ENCODE assay signal across 8 cellular contexts in genomic region chr1:109281680-109282496, GRCh38. TPM values are rescaled to one million over a fixed set of nuclear protein-coding genes. Genes with fewer than 3 reads are reported as not detected.
A peak's percentile ranks its signal among the peaks of the same experiment; 100 is the strongest.
DNase-seq lines count a peak whose midpoint lies in the region; ATAC-seq, FAIRE-seq and TF ChIP-seq lines count a peak whose summit lies in the region.

No MANE protein-coding gene starts in this region.

- H2AK5ac ChIP-seq in trophoblast cell (ENCODE audit: low read length) = peak overlapping the region; percentile 41

- H4K20me1 ChIP-seq in OCI-LY1 (ENCODE audit: insufficient read depth, low read length) (no peaks in the 10 kb centered on the region), endothelial cell of umbilical vein (replicated peaks; ENCODE audit: control insufficient read depth, extremely low read depth, insufficient read depth, low read length) (no peaks in the 10 kb centered on the region)

- peak overlapping the region; percentile 24 for H4K91ac ChIP-seq in trophoblast cell (ENCODE audit: low read depth, low read length)

- H3K23ac ChIP-seq in trophoblast cell (ENCODE audit: low read length) = no peak overlapping the region

- no peak overlapping the region for H2BK5ac ChIP-seq in trophoblast cell (ENCODE audit: low read depth, low read length, poor library complexity)

- H3K9me2 ChIP-seq in OCI-LY1 (ENCODE audit: low read depth, low read length) = no peaks in the 10 kb centered on the region

- TF ChIP-seq CTCF in OCI-LY1 (IDR thresholded peaks at IDR 0.05; ENCODE audit: low read length) (no peak), endothelial cell of umbilical vein (IDR thresholded peaks at IDR 0.05; ENCODE audit: extremely low read depth in 1 of 2, insufficient read depth in 1 of 2, low read depth in 1 of 2, low read length in 2 of 2) (no peak)

- peak overlapping the region; percentile 75 for H3K4me2 ChIP-seq in OCI-LY1 (ENCODE audit: low read length)
- H3K4me2 ChIP-seq in endothelial cell of umbilical vein (ENCODE audit: insufficient read depth, low read length) = peak overlapping the region; percentile 99
- H3K4me2 ChIP-seq in trophoblast cell (ENCODE audit: low read length) = peak overlapping the region; percentile 74

- H2BK120ac ChIP-seq in trophoblast cell (ENCODE audit: insufficient read depth, low read length, poor library complexity) = peak overlapping the region; percentile 20

- H3K27ac ChIP-seq in OCI-LY1 (ENCODE audit: low read depth, low read length, poor library complexity, severe bottlenecking) (no peak overlapping the region), endothelial cell of umbilical vein (ENCODE audit: insufficient read depth, low read depth, low read length) (no peak overlapping the region), trophoblast cell (ENCODE audit: low read depth, low read length) (no peak overlapping the region)

- H3K79me2 ChIP-seq in OCI-LY1 (ENCODE audit: insufficient read depth, low read length) (no peaks in the 10 kb centered on the region), endothelial cell of umbilical vein (ENCODE audit: control insufficient read depth, insufficient read depth, low read length) (peaks cover 16% of the 10 kb centered on the region), trophoblast cell (ENCODE audit: control insufficient read depth, insufficient read depth, low read length, poor library complexity) (peaks cover 19% of the 10 kb centered on the region)

- peak overlapping the region; percentile 34 for H4K12ac ChIP-seq in trophoblast cell (ENCODE audit: low read depth, low read length)

- H3K36me3 ChIP-seq in OCI-LY1 (ENCODE audit: insufficient read depth, low read length) (no peaks in the 10 kb centered on the region; the same call in 1 of the 2 replicates), endothelial cell of umbilical vein (ENCODE audit: control insufficient read depth in 2 of 2, extremely low read depth in 1 of 2, insufficient read depth in 2 of 2, low read length in 2 of 2) (no peaks in the 10 kb centered on the region), trophoblast cell (ENCODE audit: control insufficient read depth in 1 of 2, insufficient read depth in 2 of 2, low read length in 2 of 2) (peaks cover 29 to 32% of the 10 kb centered on the region in 2 experiments)

- CTCF ChIA-PET in endothelial cell of umbilical vein (lab: Charles Lee) = interaction anchor here (1.2 to 3.7 kb wide), 4 partner anchors 18 to 209 kb away, joined by 3 to 57 read pairs (median 4); partner anchors contain the start of gene SORT1

- H2BK12ac ChIP-seq in trophoblast cell (ENCODE audit: low read length) = peak overlapping the region; percentile 46

- H3K4me1 ChIP-seq in OCI-LY1 (ENCODE audit: insufficient read depth, low read length, severe bottlenecking) (peaks cover 23% of the 10 kb centered on the region), endothelial cell of umbilical vein (ENCODE audit: control insufficient read depth, extremely low read depth, insufficient read depth, low read length) (peaks cover 22% of the 10 kb centered on the region), trophoblast cell (ENCODE audit: control insufficient read depth in 1 of 2, insufficient read depth in 2 of 2, low read length in 2 of 2) (peaks cover 24 to 45% of the 10 kb centered on the region in 2 experiments)

- TF ChIP-seq POLR2A in endothelial cell of umbilical vein (IDR thresholded peaks at IDR 0.05; ENCODE audit: low read depth, low read length) = no peak

- no peaks in the 10 kb centered on the region for H3K9me3 ChIP-seq in OCI-LY1 (ENCODE audit: low read length)
- no peaks in the 10 kb centered on the region for H3K9me3 ChIP-seq in endothelial cell of umbilical vein (replicated peaks; ENCODE audit: control insufficient read depth, insufficient read depth, low read length)
- no peaks in the 10 kb centered on the region for H3K9me3 ChIP-seq in trophoblast cell (ENCODE audit: insufficient read depth, low read depth, low read length)

- peak overlapping the region; percentile 18 for H4K8ac ChIP-seq in trophoblast cell (ENCODE audit: low read depth, low read length)

- BruUV-seq in endothelial cell of umbilical vein (replicated peaks; lab: Mats Ljungman, UMichigan) = TSS peak; percentile 24

- intact Hi-C loops in endothelial cell of umbilical vein (cut with micrococcal nuclease) = no loop called here

- peak overlapping the region; percentile 70 for H3K9ac ChIP-seq in OCI-LY1 (ENCODE audit: low read length)
- H3K9ac ChIP-seq in endothelial cell of umbilical vein (replicated peaks; ENCODE audit: extremely low read depth, insufficient read depth, low read length) = peak overlapping the region; percentile 46
- H3K9ac ChIP-seq in trophoblast cell (ENCODE audit: low read length) = peak overlapping the region; percentile 81

- ATAC-seq in GM21447 (IDR thresholded peaks at IDR 0.05; ENCODE audit: unreplicated experiment) = no peak
- ATAC-seq in HG03442 (IDR thresholded peaks at IDR 0.05; ENCODE audit: unreplicated experiment) = no peak

- peak overlapping the region; percentile 93 for H3K4ac ChIP-seq in trophoblast cell (ENCODE audit: low read depth, low read length)

- no peaks in the 10 kb centered on the region; the same call in 1 of the 2 replicates for H3F3A ChIP-seq in OCI-LY1 (ENCODE audit: insufficient read depth, low read length)

- H2AFZ ChIP-seq in OCI-LY1 (ENCODE audit: low read length) = no peak overlapping the region
- H2AFZ ChIP-seq in endothelial cell of umbilical vein (ENCODE audit: low read depth, low read length) = peak overlapping the region; percentile 100
- H2AFZ ChIP-seq in trophoblast cell (ENCODE audit: insufficient read depth, low read length, poor library complexity) = peak overlapping the region; percentile 32

- no peaks in the 10 kb centered on the region for H3K9me1 ChIP-seq in endothelial cell of umbilical vein (replicated peaks; ENCODE audit: control insufficient read depth, extremely low read depth, insufficient read depth, low read length)

- DNase-seq in GDM1 (lab: John Stamatoyannopoulos, UW) (peak; percentile 13), endothelial cell of umbilical vein (ENCODE audit: low read depth, low spot score) (no peak), trophoblast cell (no peak), NCI-H345 (lab: John Stamatoyannopoulos, UW) (no peak)
- no peak for DNase-seq in NK-92 treated with Interleukin-12 subunit alpha and Interleukin-12 subunit beta, amount 100 ng/mL, for 24 hours (lab: John Stamatoyannopoulos, UW)

- peak overlapping the region; percentile 51 for H3K18ac ChIP-seq in trophoblast cell (ENCODE audit: low read length)

- dilution Hi-C loops in endothelial cell of umbilical vein (cut with MboI; ENCODE audit: extremely low pct_ligation_motif_present, low sequenced_read_pairs) = no loop called here

- peak overlapping the region; percentile 80 for H3K4me3 ChIP-seq in OCI-LY1 (ENCODE audit: low read depth, low read length, poor library complexity, severe bottlenecking)
- peak overlapping the region; percentile 61 to 81 (median 71) for H3K4me3 ChIP-seq in endothelial cell of umbilical vein (replicated peaks in 1 of 3; ENCODE audit: insufficient read depth in 1 of 3, low read depth in 1 of 3, low read length in 3 of 3)
- H3K4me3 ChIP-seq in trophoblast cell (ENCODE audit: low read depth, low read length) = peak overlapping the region; percentile 82

- WGBS in trophoblast cell (ENCODE audit: extremely low coverage, insufficient coverage, insufficient read length) = no CpG with 5 or more reads among the region's 28 CpGs

- H3K79me1 ChIP-seq in trophoblast cell (ENCODE audit: low read length) = peaks cover 24% of the 10 kb centered on the region

- H3K27me3 ChIP-seq in OCI-LY1 (ENCODE audit: insufficient read depth, low read length) (no peaks in the 10 kb centered on the region), endothelial cell of umbilical vein (ENCODE audit: control insufficient read depth in 2 of 2, insufficient read depth in 2 of 2, low read length in 2 of 2) (no peaks in the 10 kb centered on the region), trophoblast cell (ENCODE audit: insufficient read depth, low read length) (no peaks in the 10 kb centered on the region)

- H3K14ac ChIP-seq in trophoblast cell (ENCODE audit: low read length) = peak overlapping the region; percentile 63

- POLR2A ChIA-PET in endothelial cell of umbilical vein (lab: Charles Lee) = no interaction called here

- FAIRE-seq in endothelial cell of umbilical vein (lab: Jason Lieb, UNC) = peak; percentile 54

TF ChIP-seq in endothelial cell of umbilical vein, 7 proteins besides CTCF, POLR2A, EP300 and RAD21 (continues in another document):
- no peak for TF ChIP-seq GATA2 (IDR thresholded peaks at IDR 0.05; ENCODE audit: insufficient read depth, insufficient read length, low read depth, low read length)

RNA-seq across cellular contexts. Expression of gene PSRC1, which starts 1.1 kb away (rescaled TPM):
- 23.4 and 29.3 TPM in 2 replicates for total RNA-seq in endothelial cell of umbilical vein
- 21.6 and 25.0 TPM in 2 replicates for polyA plus RNA-seq in endothelial cell of umbilical vein
- 21.1 and 21.9 TPM in 2 replicates for polyA plus RNA-seq in endothelial cell of umbilical vein (2011; cell fraction: cytosol; rRNA removed)
- 49.8 and 63.5 TPM in 2 replicates for polyA plus RNA-seq in endothelial cell of umbilical vein (2011; cell fraction: nucleus; rRNA removed)
- 7.5 and 14.9 TPM in 2 replicates for polyA plus RNA-seq in endothelial cell of umbilical vein (2012)
- polyA minus RNA-seq in endothelial cell of umbilical vein = 6.5 and 8.4 TPM in 2 replicates
- polyA minus RNA-seq in endothelial cell of umbilical vein (2011; cell fraction: cytosol; rRNA and poly(A)+ RNA removed) = 15.6 TPM
- polyA minus RNA-seq in endothelial cell of umbilical vein (2011; cell fraction: nucleus; rRNA and poly(A)+ RNA removed) = 4.3 and 7.2 TPM in 2 replicates
- 91.9 and 95.6 TPM in 2 replicates for polyA plus RNA-seq in trophoblast cell (2013)

RNA-seq across cellular contexts. Expression of gene MYBPHL, which starts 24.9 kb away (rescaled TPM):
- not detected in 2 replicates for total RNA-seq in endothelial cell of umbilical vein
- not detected in 2 replicates for polyA plus RNA-seq in endothelial cell of umbilical vein
- not detected in 2 replicates for polyA plus RNA-seq in endothelial cell of umbilical vein (2011; cell fraction: cytosol; rRNA removed)
- polyA plus RNA-seq in endothelial cell of umbilical vein (2011; cell fraction: nucleus; rRNA removed) = not detected in 2 replicates
- polyA plus RNA-seq in endothelial cell of umbilical vein (2012) = not detected in 2 replicates
- polyA minus RNA-seq in endothelial cell of umbilical vein = not detected in 2 replicates
- polyA minus RNA-seq in endothelial cell of umbilical vein (2011; cell fraction: cytosol; rRNA and poly(A)+ RNA removed) = not detected
- polyA minus RNA-seq in endothelial cell of umbilical vein (2011; cell fraction: nucleus; rRNA and poly(A)+ RNA removed) = not detected in 2 replicates
- 0.97 and 1.1 TPM in 2 replicates for polyA plus RNA-seq in trophoblast cell (2013)

RNA-seq across cellular contexts. Expression of gene CELSR2, which starts 32.5 kb away (rescaled TPM):
- 1.4 and 2.2 TPM in 2 replicates for total RNA-seq in endothelial cell of umbilical vein
- polyA plus RNA-seq in endothelial cell of umbilical vein = 0.76 and 0.90 TPM in 2 replicates
- 0.52 and 0.78 TPM in 2 replicates for polyA plus RNA-seq in endothelial cell of umbilical vein (2011; cell fraction: cytosol; rRNA removed)
- polyA plus RNA-seq in endothelial cell of umbilical vein (2011; cell fraction: nucleus; rRNA removed) = 1.5 and 1.9 TPM in 2 replicates
- polyA plus RNA-seq in endothelial cell of umbilical vein (2012) = 0.83 and 0.86 TPM in 2 replicates
- 2.1 and 2.8 TPM in 2 replicates for polyA minus RNA-seq in endothelial cell of umbilical vein
- polyA minus RNA-seq in endothelial cell of umbilical vein (2011; cell fraction: cytosol; rRNA and poly(A)+ RNA removed) = 11.6 TPM
- 1.4 TPM in 2 replicates for polyA minus RNA-seq in endothelial cell of umbilical vein (2011; cell fraction: nucleus; rRNA and poly(A)+ RNA removed)
- 18.9 and 19.5 TPM in 2 replicates for polyA plus RNA-seq in trophoblast cell (2013)
